8 cellular contexts compared by ENCODE assay signal in the genomic region with DNA sequence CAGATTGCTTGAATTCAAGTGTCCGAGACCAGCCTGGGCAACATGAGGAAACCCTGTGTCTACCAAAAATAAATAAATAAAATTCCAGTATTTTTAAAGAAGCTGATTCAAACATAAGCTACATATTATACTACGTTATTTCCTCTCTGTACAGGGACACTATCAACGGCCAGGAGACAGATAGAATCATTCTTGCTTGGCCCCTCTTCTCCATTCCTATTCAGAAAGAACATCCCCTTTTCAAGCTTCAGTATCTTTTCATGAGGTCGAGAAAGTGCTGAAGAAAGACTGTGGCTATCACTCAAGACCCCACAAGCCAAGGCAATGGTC. TPM values are rescaled to one million over a fixed set of nuclear protein-coding genes. Genes with fewer than 3 reads are reported as not detected.
DNase-seq lines count a peak whose midpoint lies in the region; ATAC-seq and TF ChIP-seq lines count a peak whose summit lies in the region.

No MANE protein-coding gene starts in this region.

- TF ChIP-seq CTCF in lung (IDR thresholded peaks at IDR 0.05; ENCODE audit: control extremely low read depth, extremely low read depth) (no peak), uterus (IDR thresholded peaks at IDR 0.05) (no peak)

- intact Hi-C loops in uterus (cut with DNase I; ENCODE audit: low total_unique reads), result loop anchor here (10.0 kb wide), 1 partner anchor 71 kb away; a partner anchor contains a TSS

- no peak for TF ChIP-seq POLR2A in uterus (IDR thresholded peaks at IDR 0.05)

- H3K4me1 ChIP-seq in lung (ENCODE audit: control insufficient read depth in 2 of 2, insufficient read depth in 2 of 2, low read length in 2 of 2) (peaks cover 0 to 3% of the 10 kb centered on the region in 2 donors), uterus (no peaks in the 10 kb centered on the region)

- DNase-seq in lung (ENCODE audit: low spot score) (no peak), uterus (no peak), putamen (ENCODE audit: low spot score) (no peak), DMS153 treated with DMSO at 0.1 percent for 48 hours (lab: John Stamatoyannopoulos, UW; ENCODE audit: unreplicated experiment) (no peak)

- H3K27me3 ChIP-seq in lung (ENCODE audit: control insufficient read depth, insufficient read depth) (no peaks in the 10 kb centered on the region), uterus (no peaks in the 10 kb centered on the region)

- H3K9me3 ChIP-seq in lung (ENCODE audit: control insufficient read depth in 2 of 2, insufficient read depth in 1 of 2, low read length in 1 of 2), result no peaks in the 10 kb centered on the region
- no peaks in the 10 kb centered on the region for H3K9me3 ChIP-seq in uterus

- H3K4me3 ChIP-seq in lung (peak overlapping the region; percentile 82), uterus (peak overlapping the region in 1 of 2 donors; percentile 59)

- peak overlapping the region; percentile 86 for H3K27ac ChIP-seq in angular gyrus (ENCODE audit: low read depth, low read length)
- peak overlapping the region; percentile 96 to 99 for H3K27ac ChIP-seq in lung (ENCODE audit: low read depth in 1 of 2, low read length in 1 of 2)
- H3K27ac ChIP-seq in uterus, result peak overlapping the region; percentile 87 to 95

- 3 to 4% methylated on average over 4 of the region's 4 CpGs for WGBS in lung, 2 donors

- ATAC-seq in GM18868 (IDR thresholded peaks at IDR 0.05; ENCODE audit: unreplicated experiment) (peak; percentile 7), HG03135 (IDR thresholded peaks at IDR 0.05; ENCODE audit: unreplicated experiment) (peak; percentile 1), lung (ENCODE audit: insufficient read depth, low FRiP score) (no peak), HG03565 (IDR thresholded peaks at IDR 0.05; ENCODE audit: unreplicated experiment) (no peak)

- H3K36me3 ChIP-seq in lung (ENCODE audit: control insufficient read depth in 2 of 2, insufficient read depth in 2 of 2, low read length in 2 of 2), result peaks cover 0 to 3% of the 10 kb centered on the region in 2 donors
- H3K36me3 ChIP-seq in uterus, result no peaks in the 10 kb centered on the region

RNA-seq across cellular contexts. Expression of a gene that starts 0.3 kb away (rescaled TPM):
- total RNA-seq in lung (10 to 100 TPM; 45.5 to 81.2 TPM), uterus (100 to 1,000 TPM in 2 of 4 donors, 10 to 100 TPM in 2; 64.5 to 108 (median 91.2) TPM)
- polyA plus RNA-seq in lung, result 10 to 100 TPM; 74.8 to 91.8 TPM

Comparison
In these comparisons a context has a peak if more than half of its experiments do, and no peak if none do; other contexts are left out.
1. ATAC-seq: peak in GM18868 (single experiment) and HG03135 (single experiment); none in lung (single experiment) and HG03565 (single experiment).
2. Peak in every context shown above with its lines, with median percentiles within 50 percentile points of each other: H3K27ac ChIP-seq.